Comparison of ENCODE assay signal across 1 cellular context in the genomic region with DNA sequence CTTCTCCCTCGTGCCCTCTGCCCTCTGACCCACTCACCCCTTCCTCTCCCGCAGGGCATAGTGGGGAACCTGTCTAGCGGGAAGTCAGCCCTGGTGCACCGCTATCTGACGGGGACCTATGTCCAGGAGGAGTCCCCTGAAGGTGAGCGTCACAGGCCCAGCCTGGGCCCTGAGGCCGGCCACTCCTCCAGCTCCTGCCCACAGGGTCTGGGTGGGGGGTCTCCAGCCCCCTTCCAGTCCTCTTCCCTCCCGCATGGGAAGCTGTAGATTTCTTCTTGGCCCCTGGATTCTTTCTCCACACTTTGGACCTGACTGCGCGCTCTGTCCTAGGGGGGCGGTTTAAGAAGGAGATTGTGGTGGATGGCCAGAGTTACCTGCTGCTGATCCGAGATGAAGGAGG.
TF ChIP-seq lines count a peak whose summit lies in the region.

No MANE protein-coding gene starts in this region.

TF ChIP-seq in HCT116, 20 proteins besides CTCF, POLR2A, EP300 and RAD21:
- TF ChIP-seq, protein P1, sequence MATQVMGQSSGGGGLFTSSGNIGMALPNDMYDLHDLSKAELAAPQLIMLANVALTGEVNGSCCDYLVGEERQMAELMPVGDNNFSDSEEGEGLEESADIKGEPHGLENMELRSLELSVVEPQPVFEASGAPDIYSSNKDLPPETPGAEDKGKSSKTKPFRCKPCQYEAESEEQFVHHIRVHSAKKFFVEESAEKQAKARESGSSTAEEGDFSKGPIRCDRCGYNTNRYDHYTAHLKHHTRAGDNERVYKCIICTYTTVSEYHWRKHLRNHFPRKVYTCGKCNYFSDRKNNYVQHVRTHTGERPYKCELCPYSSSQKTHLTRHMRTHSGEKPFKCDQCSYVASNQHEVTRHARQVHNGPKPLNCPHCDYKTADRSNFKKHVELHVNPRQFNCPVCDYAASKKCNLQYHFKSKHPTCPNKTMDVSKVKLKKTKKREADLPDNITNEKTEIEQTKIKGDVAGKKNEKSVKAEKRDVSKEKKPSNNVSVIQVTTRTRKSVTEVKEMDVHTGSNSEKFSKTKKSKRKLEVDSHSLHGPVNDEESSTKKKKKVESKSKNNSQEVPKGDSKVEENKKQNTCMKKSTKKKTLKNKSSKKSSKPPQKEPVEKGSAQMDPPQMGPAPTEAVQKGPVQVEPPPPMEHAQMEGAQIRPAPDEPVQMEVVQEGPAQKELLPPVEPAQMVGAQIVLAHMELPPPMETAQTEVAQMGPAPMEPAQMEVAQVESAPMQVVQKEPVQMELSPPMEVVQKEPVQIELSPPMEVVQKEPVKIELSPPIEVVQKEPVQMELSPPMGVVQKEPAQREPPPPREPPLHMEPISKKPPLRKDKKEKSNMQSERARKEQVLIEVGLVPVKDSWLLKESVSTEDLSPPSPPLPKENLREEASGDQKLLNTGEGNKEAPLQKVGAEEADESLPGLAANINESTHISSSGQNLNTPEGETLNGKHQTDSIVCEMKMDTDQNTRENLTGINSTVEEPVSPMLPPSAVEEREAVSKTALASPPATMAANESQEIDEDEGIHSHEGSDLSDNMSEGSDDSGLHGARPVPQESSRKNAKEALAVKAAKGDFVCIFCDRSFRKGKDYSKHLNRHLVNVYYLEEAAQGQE (IDR thresholded peaks at IDR 0.05; ENCODE audit: low read depth) = no peak
- TF ChIP-seq ZFX (IDR thresholded peaks at IDR 0.05) (no peak), FOSL1 (IDR thresholded peaks at IDR 0.05; ENCODE audit: low read depth) (no peak), TCF7L2 (IDR thresholded peaks at IDR 0.05; ENCODE audit: borderline replicate concordance, extremely low read depth, insufficient read depth, insufficient read length) (no peak), YY1 (IDR thresholded peaks at IDR 0.05; ENCODE audit: extremely low read depth, insufficient replicate concordance, low read depth, low read length) (no peak), JUND (IDR thresholded peaks at IDR 0.05) (no peak), CEBPB (IDR thresholded peaks at IDR 0.05; ENCODE audit: low read depth) (no peak), ELF1 (IDR thresholded peaks at IDR 0.05; ENCODE audit: borderline replicate concordance, low read depth) (no peak), CBX3 (IDR thresholded peaks at IDR 0.05; ENCODE audit: low read depth) (no peak), SRF (IDR thresholded peaks at IDR 0.05; ENCODE audit: low read depth) (no peak), EZH2phosphoT487 (IDR thresholded peaks at IDR 0.05; ENCODE audit: borderline replicate concordance) (no peak), EZH2 (IDR thresholded peaks at IDR 0.05) (no peak)
- TF ChIP-seq, protein P2, sequence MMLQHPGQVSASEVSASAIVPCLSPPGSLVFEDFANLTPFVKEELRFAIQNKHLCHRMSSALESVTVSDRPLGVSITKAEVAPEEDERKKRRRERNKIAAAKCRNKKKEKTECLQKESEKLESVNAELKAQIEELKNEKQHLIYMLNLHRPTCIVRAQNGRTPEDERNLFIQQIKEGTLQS (IDR thresholded peaks at IDR 0.05) = no peak
- TF ChIP-seq, protein P3, sequence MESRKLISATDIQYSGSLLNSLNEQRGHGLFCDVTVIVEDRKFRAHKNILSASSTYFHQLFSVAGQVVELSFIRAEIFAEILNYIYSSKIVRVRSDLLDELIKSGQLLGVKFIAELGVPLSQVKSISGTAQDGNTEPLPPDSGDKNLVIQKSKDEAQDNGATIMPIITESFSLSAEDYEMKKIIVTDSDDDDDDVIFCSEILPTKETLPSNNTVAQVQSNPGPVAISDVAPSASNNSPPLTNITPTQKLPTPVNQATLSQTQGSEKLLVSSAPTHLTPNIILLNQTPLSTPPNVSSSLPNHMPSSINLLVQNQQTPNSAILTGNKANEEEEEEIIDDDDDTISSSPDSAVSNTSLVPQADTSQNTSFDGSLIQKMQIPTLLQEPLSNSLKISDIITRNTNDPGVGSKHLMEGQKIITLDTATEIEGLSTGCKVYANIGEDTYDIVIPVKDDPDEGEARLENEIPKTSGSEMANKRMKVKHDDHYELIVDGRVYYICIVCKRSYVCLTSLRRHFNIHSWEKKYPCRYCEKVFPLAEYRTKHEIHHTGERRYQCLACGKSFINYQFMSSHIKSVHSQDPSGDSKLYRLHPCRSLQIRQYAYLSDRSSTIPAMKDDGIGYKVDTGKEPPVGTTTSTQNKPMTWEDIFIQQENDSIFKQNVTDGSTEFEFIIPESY (IDR thresholded peaks at IDR 0.05; ENCODE audit: extremely low read depth, insufficient replicate concordance, low read length) = no peak
- TF ChIP-seq, protein P4, sequence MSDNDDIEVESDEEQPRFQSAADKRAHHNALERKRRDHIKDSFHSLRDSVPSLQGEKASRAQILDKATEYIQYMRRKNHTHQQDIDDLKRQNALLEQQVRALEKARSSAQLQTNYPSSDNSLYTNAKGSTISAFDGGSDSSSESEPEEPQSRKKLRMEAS (IDR thresholded peaks at IDR 0.05) = no peak
